ENCODE assay signal across 9 cellular contexts in the genomic region with DNA sequence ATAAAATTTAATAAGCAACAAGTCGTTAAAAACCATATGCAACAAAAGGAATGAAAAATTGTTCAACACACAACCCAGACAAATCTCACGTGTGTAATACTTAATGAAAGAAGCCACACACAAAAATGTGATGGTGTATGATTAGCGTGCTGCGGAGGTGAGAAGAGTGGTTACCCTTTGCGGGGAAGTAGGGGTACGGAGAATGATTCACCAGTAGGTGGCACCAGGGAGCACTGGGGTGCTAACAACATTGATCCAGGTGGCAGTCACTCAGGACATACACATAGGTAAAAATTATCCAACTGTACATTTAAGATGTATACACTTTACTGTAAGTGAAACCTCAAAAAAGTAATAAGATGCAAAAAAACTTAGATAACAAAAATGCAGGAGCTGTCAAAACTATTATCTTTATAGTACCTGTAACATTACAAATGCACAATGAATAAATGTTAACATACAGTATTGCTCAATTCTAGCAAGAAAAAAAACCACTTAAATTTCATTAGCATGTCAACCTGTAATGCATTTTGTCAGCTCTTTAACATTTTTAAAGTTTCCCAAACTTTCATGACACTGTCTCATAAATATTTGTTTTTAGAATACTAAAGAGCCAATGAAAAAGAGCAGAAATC. TPM values are rescaled to one million over a fixed set of nuclear protein-coding genes. Genes with fewer than 3 reads are reported as not detected.
DNase-seq lines count a peak whose midpoint lies in the region; ATAC-seq, FAIRE-seq and TF ChIP-seq lines count a peak whose summit lies in the region.
"Had no signal": no experiment of that assay in that cellular context is flagged by ENCODE, and none has a peak within 500 bp of the region (broad histone marks: within the 10 kb centered on the region; RNA-seq: fewer than 3 reads in every experiment).

No MANE protein-coding gene starts in this region.

- H3K23ac ChIP-seq in neuronal stem cell (ENCODE audit: low read depth, low read length, poor library complexity) = no peak overlapping the region

- H4K8ac ChIP-seq in neuronal stem cell (ENCODE audit: low read depth, low read length) = no peak overlapping the region

- ATAC-seq in HG02885 (IDR thresholded peaks at IDR 0.05; ENCODE audit: poor library complexity, unreplicated experiment) (no peak), GM21367 (IDR thresholded peaks at IDR 0.05; ENCODE audit: unreplicated experiment) (no peak)

- no peak overlapping the region for H2BK12ac ChIP-seq in neuronal stem cell (ENCODE audit: low read length)

- H3K9me2 ChIP-seq in OCI-LY1 (ENCODE audit: low read depth, low read length) = no peaks in the 10 kb centered on the region

- H3K4me2 ChIP-seq in OCI-LY1 (ENCODE audit: low read length) (no peak overlapping the region), keratinocyte (ENCODE audit: control insufficient read depth, extremely low read depth, insufficient read depth, low read depth, low read length) (no peak overlapping the region), neuronal stem cell (ENCODE audit: insufficient read depth, low read length, poor library complexity, severe bottlenecking) (no peak overlapping the region)

- H3F3A ChIP-seq in OCI-LY1 (ENCODE audit: insufficient read depth, low read length) = no peaks in the 10 kb centered on the region

- no peaks in the 10 kb centered on the region for H3K36me3 ChIP-seq in OCI-LY1 (ENCODE audit: insufficient read depth, low read length)
- H3K36me3 ChIP-seq in keratinocyte (ENCODE audit: control insufficient read depth in 2 of 2, extremely low read depth in 1 of 2, insufficient read depth in 2 of 2, low read length in 2 of 2) = no peaks in the 10 kb centered on the region
- no peaks in the 10 kb centered on the region for H3K36me3 ChIP-seq in neuronal stem cell (replicated peaks in 1 of 2; ENCODE audit: control insufficient read depth in 2 of 2, insufficient read depth in 2 of 2, low read length in 2 of 2)

- no peaks in the 10 kb centered on the region for H3K9me1 ChIP-seq in keratinocyte (ENCODE audit: control insufficient read depth, extremely low read depth, insufficient read depth, low read length)

- H4K91ac ChIP-seq in neuronal stem cell (ENCODE audit: low read depth, low read length, poor library complexity) = no peak overlapping the region

- H3K27ac ChIP-seq in OCI-LY1 (ENCODE audit: low read depth, low read length, poor library complexity, severe bottlenecking) (no peak overlapping the region), keratinocyte (ENCODE audit: control insufficient read depth, insufficient read depth, low read length) (no peak overlapping the region), neuronal stem cell (replicated peaks; ENCODE audit: low read length) (no peak overlapping the region)
- H3K27ac ChIP-seq: skin epidermis had no signal

- TF ChIP-seq CTCF in OCI-LY1 (IDR thresholded peaks at IDR 0.05; ENCODE audit: low read length) = peak; percentile 87
- peak; percentile 76 to 90 (median 80) for TF ChIP-seq CTCF in keratinocyte (optimal IDR thresholded peaks at IDR 0.05 in 1 of 3, IDR thresholded peaks at IDR 0.05 in 1 of 3, conservative IDR thresholded peaks at IDR 0.05 in 1 of 3; ENCODE audit: extremely low read depth in 1 of 3, insufficient read depth in 2 of 3, low read length in 3 of 3)

- no peak overlapping the region for H2BK5ac ChIP-seq in neuronal stem cell (ENCODE audit: low read length)

- no peak overlapping the region for H2BK15ac ChIP-seq in neuronal stem cell (ENCODE audit: low read length)

- no peak overlapping the region for H3K14ac ChIP-seq in neuronal stem cell (ENCODE audit: low read length)

- H2AFZ ChIP-seq in OCI-LY1 (ENCODE audit: low read length) (no peak overlapping the region), keratinocyte (ENCODE audit: control insufficient read depth, low read length) (no peak overlapping the region), neuronal stem cell (ENCODE audit: low read length) (no peak overlapping the region)

- no peaks in the 10 kb centered on the region for H3K27me3 ChIP-seq in OCI-LY1 (ENCODE audit: insufficient read depth, low read length)
- no peaks in the 10 kb centered on the region for H3K27me3 ChIP-seq in keratinocyte (ENCODE audit: control insufficient read depth, extremely low read depth, insufficient read depth, low read length)
- H3K27me3 ChIP-seq in neuronal stem cell (ENCODE audit: control insufficient read depth in 3 of 3, insufficient read depth in 3 of 3, low read depth in 1 of 3, low read length in 3 of 3) = peaks cover 0 to 7% (median 0%) of the 10 kb centered on the region in 3 experiments

- FAIRE-seq in keratinocyte (lab: Jason Lieb, UNC) = peak; percentile 43

- H3K79me1 ChIP-seq in neuronal stem cell (ENCODE audit: low read depth, low read length) = no peaks in the 10 kb centered on the region

- peak; percentile 11 for DNase-seq in EH (ENCODE audit: low read depth)
- peak; percentile 60 for DNase-seq in activated naive CD4-positive, alpha-beta T cell treated with Interleukin-2 at 50 U/mL for 16 hours
- DNase-seq in keratinocyte (ENCODE audit: low read depth, low spot score) = no peak
- peak; percentile 23 to 35 for DNase-seq in stimulated activated CD8-positive, alpha-beta memory T cell treated with anti-CD3 and anti-CD28 coated beads, Interleukin-2, amount 100 ng/mL, for 48 hours (ENCODE audit: low read depth in 2 of 2)
- no peak for DNase-seq in neuronal stem cell (ENCODE audit: low spot score)

- H3K4me1 ChIP-seq in OCI-LY1 (ENCODE audit: insufficient read depth, low read length, severe bottlenecking) (no peaks in the 10 kb centered on the region), keratinocyte (ENCODE audit: control insufficient read depth, extremely low read depth, insufficient read depth, low read length) (no peaks in the 10 kb centered on the region), neuronal stem cell (ENCODE audit: control insufficient read depth in 2 of 2, insufficient read depth in 1 of 2, low read depth in 1 of 2, low read length in 2 of 2) (no peaks in the 10 kb centered on the region)

- no peak overlapping the region for H3K18ac ChIP-seq in neuronal stem cell (ENCODE audit: low read length)

- H3K9me3 ChIP-seq in OCI-LY1 (ENCODE audit: low read length) (no peaks in the 10 kb centered on the region), keratinocyte (ENCODE audit: control insufficient read depth, low read depth, low read length) (no peaks in the 10 kb centered on the region), neuronal stem cell (replicated peaks in 1 of 2; ENCODE audit: control insufficient read depth in 2 of 2, insufficient read depth in 1 of 2, low read depth in 1 of 2, low read length in 2 of 2) (peaks cover 0 to under 1% of the 10 kb centered on the region in 2 donors)

- no peak overlapping the region for H2BK120ac ChIP-seq in neuronal stem cell (ENCODE audit: low read depth, low read length)

- no CpG with 5 or more reads among the region's 6 CpGs for WGBS in neuronal stem cell (ENCODE audit: extremely low coverage in 2 of 2, insufficient read length in 2 of 2, insufficient replicate concordance in 1 of 2), 2 donors

- no peak overlapping the region for H2AK5ac ChIP-seq in neuronal stem cell (ENCODE audit: low read depth, low read length)

- dilution Hi-C loops in keratinocyte (cut with MboI; ENCODE audit: extremely low pct_ligation_motif_present, low sequenced_read_pairs) = no loop called here

- H3K9ac ChIP-seq in OCI-LY1 (ENCODE audit: low read length) (no peak overlapping the region), keratinocyte (ENCODE audit: control insufficient read depth, extremely low read depth, insufficient read depth, low read length) (no peak overlapping the region), neuronal stem cell (ENCODE audit: low read depth, low read length, poor library complexity) (no peak overlapping the region)

- no peaks in the 10 kb centered on the region for H4K20me1 ChIP-seq in OCI-LY1 (ENCODE audit: insufficient read depth, low read length)
- H4K20me1 ChIP-seq in keratinocyte (ENCODE audit: control insufficient read depth, extremely low read depth, insufficient read depth, low read length) = no peaks in the 10 kb centered on the region

- H3K4me3 ChIP-seq in OCI-LY1 (ENCODE audit: low read depth, low read length, poor library complexity, severe bottlenecking) (no peak overlapping the region), keratinocyte (ENCODE audit: control insufficient read depth in 2 of 3, extremely low read depth in 1 of 3, insufficient read depth in 2 of 3, low read depth in 1 of 3, low read length in 3 of 3) (no peak overlapping the region), neuronal stem cell (ENCODE audit: low read length in 2 of 2) (no peak overlapping the region)
- H3K4me3 ChIP-seq: skin epidermis had no signal

- no peak overlapping the region for H3K4ac ChIP-seq in neuronal stem cell (ENCODE audit: low read length)

- no peaks in the 10 kb centered on the region for H3K79me2 ChIP-seq in OCI-LY1 (ENCODE audit: insufficient read depth, low read length)
- H3K79me2 ChIP-seq in keratinocyte (ENCODE audit: control insufficient read depth, insufficient read depth, low read length) = peaks cover 38% of the 10 kb centered on the region

RNA-seq across cellular contexts. Expression of a gene that starts 46.8 kb away (rescaled TPM):
- polyA plus RNA-seq in keratinocyte = 14.8 to 20.0 TPM (median 18.9 TPM) in 3 replicates
- polyA plus RNA-seq in keratinocyte (2011; ENCODE audit: low read depth) = 18.4 TPM
- polyA plus RNA-seq in keratinocyte (2011; cell fraction: cytosol; rRNA removed) = 11.2 and 16.9 TPM in 2 replicates
- 18.9 and 20.8 TPM in 2 replicates for polyA plus RNA-seq in keratinocyte (2011; cell fraction: nucleus; rRNA removed)
- 9.0 and 14.8 TPM in 2 replicates for polyA plus RNA-seq in keratinocyte (2012; ENCODE audit: low replicate concordance)
- polyA minus RNA-seq in keratinocyte = 13.6 to 31.9 TPM (median 21.9 TPM) in 3 replicates
- 10.6 TPM for polyA minus RNA-seq in keratinocyte (2011; cell fraction: cytosol; rRNA and poly(A)+ RNA removed)
- 16.7 and 35.9 TPM in 2 replicates for polyA minus RNA-seq in keratinocyte (2011; cell fraction: nucleus; rRNA and poly(A)+ RNA removed)
- 5.9 TPM for polyA plus RNA-seq in neuronal stem cell (2013, experiment 1 of 2)
- 6.0 TPM for polyA plus RNA-seq in neuronal stem cell (2013, experiment 2 of 2)

Comparison
In these comparisons a context has a peak if more than half of its experiments do, and no peak if none do; other contexts are left out.
1. DNase-seq: peak in EH (single experiment), activated naive CD4-positive, alpha-beta T cell treated with Interleukin-2 at 50 U/mL for 16 hours (single experiment) and stimulated activated CD8-positive, alpha-beta memory T cell treated with anti-CD3 and anti-CD28 coated beads, Interleukin-2, amount 100 ng/mL, for 48 hours (2 of 2); none in keratinocyte (single experiment) and neuronal stem cell (single experiment).